1 cellular context compared by ENCODE assay signal in genomic region chr17:74203439-74204240, GRCh38.
TF ChIP-seq lines count a peak whose summit lies in the region.

Gene RPL38, plus strand, starts transcription at chr17:74203678. Its CDS starts 278 bp downstream, at chr17:74203956.

TF ChIP-seq in HepG2, 621 proteins besides CTCF, POLR2A, EP300 and RAD21 (continued from another document and continues in another):
- TF ChIP-seq GMEB2 (CRISPR knock-in tag; IDR thresholded peaks at IDR 0.05; ENCODE audit: low read depth) = no peak
- TF ChIP-seq LCORL (IDR thresholded peaks at IDR 0.05) = no peak; the same call in 1 of the 2 replicates
- peak; percentile 72; the same call in 1 of the 2 replicates for TF ChIP-seq LCORL (CRISPR knock-in tag; IDR thresholded peaks at IDR 0.05)
- TF ChIP-seq NCOA5 (CRISPR knock-in tag; IDR thresholded peaks at IDR 0.05) = no peak
- TF ChIP-seq SP2 (CRISPR knock-in tag; IDR thresholded peaks at IDR 0.05) = peak; percentile 92
- TF ChIP-seq KDM6A (CRISPR knock-in tag; IDR thresholded peaks at IDR 0.05; ENCODE audit: low read depth) = no peak
- peak; percentile 75; the same call in 1 of the 2 replicates for TF ChIP-seq ZNF24 (IDR thresholded peaks at IDR 0.05)
- 0 out of 2 replicates have a peak, but pooled peaks have one; percentile 60 for TF ChIP-seq ZNF354B (CRISPR knock-in tag; IDR thresholded peaks at IDR 0.05)
- no peak for TF ChIP-seq TCF12 (IDR thresholded peaks at IDR 0.05)
- peak; percentile 62; the same call in 1 of the 2 replicates for TF ChIP-seq TCF12 (CRISPR knock-in tag; IDR thresholded peaks at IDR 0.05)
- peak; percentile 52 for TF ChIP-seq RARA (CRISPR knock-in tag; IDR thresholded peaks at IDR 0.05)
- no peak for TF ChIP-seq PATZ1 (CRISPR knock-in tag; IDR thresholded peaks at IDR 0.05)
- TF ChIP-seq ZFY (CRISPR knock-in tag; IDR thresholded peaks at IDR 0.05) = peak; percentile 82
- peak; percentile 76 for TF ChIP-seq UBTF (CRISPR knock-in tag; IDR thresholded peaks at IDR 0.05)
- TF ChIP-seq EZH2 (conservative IDR thresholded peaks at IDR 0.05; ENCODE audit: low read depth, low read length) = no peak
- TF ChIP-seq REPIN1 (CRISPR knock-in tag; IDR thresholded peaks at IDR 0.05; ENCODE audit: borderline replicate concordance, low read depth) = peak; percentile 98
- peak; percentile 55; the same call in 1 of the 2 replicates for TF ChIP-seq BCL6 (CRISPR knock-in tag; IDR thresholded peaks at IDR 0.05)
- TF ChIP-seq USF2 (IDR thresholded peaks at IDR 0.05; ENCODE audit: low read depth, low read length) = no peak
- TF ChIP-seq USF2 (CRISPR knock-in tag; IDR thresholded peaks at IDR 0.05; ENCODE audit: borderline replicate concordance) = peak; percentile 38; the same call in 1 of the 2 replicates
- TF ChIP-seq CERS6 (CRISPR knock-in tag; IDR thresholded peaks at IDR 0.05) = 0 out of 2 replicates have a peak, but pooled peaks have one; percentile 19
- TF ChIP-seq HES4 (CRISPR knock-in tag; IDR thresholded peaks at IDR 0.05; ENCODE audit: borderline replicate concordance) = no peak
- TF ChIP-seq ZNF251 (CRISPR knock-in tag; IDR thresholded peaks at IDR 0.05) = no peak
- TF ChIP-seq YY1 (IDR thresholded peaks at IDR 0.05; ENCODE audit: insufficient read depth, insufficient replicate concordance, low read depth, low read length) = peak; percentile 59
- peak; percentile 54; the same call in 1 of the 2 replicates for TF ChIP-seq MYNN (CRISPR knock-in tag; IDR thresholded peaks at IDR 0.05; ENCODE audit: low read depth)
- TF ChIP-seq DDIT3 (CRISPR knock-in tag; IDR thresholded peaks at IDR 0.05) = no peak
- TF ChIP-seq TFDP1 (CRISPR knock-in tag; IDR thresholded peaks at IDR 0.05; ENCODE audit: borderline replicate concordance) = peak; percentile 39; the same call in 1 of the 2 replicates
- peak; percentile 39; the same call in 1 of the 2 replicates for TF ChIP-seq ZNF281 (CRISPR knock-in tag; IDR thresholded peaks at IDR 0.05; ENCODE audit: borderline replicate concordance)
- peak; percentile 77 for TF ChIP-seq ARID5B (CRISPR knock-in tag; IDR thresholded peaks at IDR 0.05)
- TF ChIP-seq ZBTB39 (CRISPR knock-in tag; IDR thresholded peaks at IDR 0.05) = no peak
- TF ChIP-seq SMAD3 (CRISPR knock-in tag; IDR thresholded peaks at IDR 0.05) = peak; percentile 98
- TF ChIP-seq ZNF629 (CRISPR knock-in tag; conservative IDR thresholded peaks at IDR 0.05) = peak; percentile 8; the same call in 1 of the 2 replicates
- TF ChIP-seq FOXJ3 (CRISPR knock-in tag; IDR thresholded peaks at IDR 0.05; ENCODE audit: borderline replicate concordance) = peak; percentile 29
- no peak for TF ChIP-seq ZNF367 (CRISPR knock-in tag; IDR thresholded peaks at IDR 0.05; ENCODE audit: borderline replicate concordance)
- TF ChIP-seq NFATC3 (CRISPR knock-in tag; IDR thresholded peaks at IDR 0.05) = peak; percentile 96
- TF ChIP-seq ZNF879 (CRISPR knock-in tag; IDR thresholded peaks at IDR 0.05) = no peak
- TF ChIP-seq ZNF891 (CRISPR knock-in tag; IDR thresholded peaks at IDR 0.05) = peak; percentile 91
- TF ChIP-seq ZNF7 (CRISPR knock-in tag; IDR thresholded peaks at IDR 0.05) = no peak; the same call in 1 of the 2 replicates
- peak; percentile 25; the same call in 1 of the 2 replicates for TF ChIP-seq SIX1 (CRISPR knock-in tag; IDR thresholded peaks at IDR 0.05; ENCODE audit: borderline replicate concordance)
- TF ChIP-seq ZNF703 (CRISPR knock-in tag; IDR thresholded peaks at IDR 0.05; ENCODE audit: borderline replicate concordance) = no peak
- no peak for TF ChIP-seq ZNF10 (CRISPR knock-in tag; IDR thresholded peaks at IDR 0.05; ENCODE audit: borderline replicate concordance, low read depth)
